In the genomic region with DNA sequence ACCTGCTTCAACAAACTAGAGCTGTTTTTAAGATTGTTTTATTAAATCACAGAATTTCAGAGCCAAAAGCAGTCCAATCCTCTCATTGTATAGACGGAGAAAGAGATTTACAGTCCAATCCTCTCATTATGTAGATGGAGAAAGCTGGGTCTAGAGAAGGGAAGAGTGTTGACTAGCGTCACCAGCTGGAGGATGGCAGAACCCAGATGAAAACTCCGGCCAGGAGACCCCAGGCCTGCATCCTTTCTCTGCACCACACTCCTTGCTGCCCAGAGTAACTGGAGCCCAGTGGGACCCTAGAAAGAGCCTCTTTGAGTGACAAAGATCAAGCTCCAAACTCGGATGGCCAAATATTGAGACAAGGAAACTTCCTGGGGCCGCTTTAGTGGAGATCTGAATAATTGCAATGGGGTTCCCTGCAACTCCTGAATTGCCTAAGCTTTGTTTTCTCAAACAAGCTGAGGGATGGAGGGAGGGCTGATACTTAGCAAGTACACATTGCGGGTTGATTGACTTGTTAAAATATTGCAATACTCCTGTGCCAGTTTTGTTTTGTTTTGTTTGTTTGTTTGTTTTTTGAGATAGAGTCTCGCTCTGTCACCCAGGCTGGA, we compare ENCODE assay signal across 34 cellular contexts. TPM values are rescaled to one million over a fixed set of nuclear protein-coding genes. Genes with fewer than 3 reads are reported as not detected.
"Had no signal": no experiment of that assay in that cellular context is flagged by ENCODE, and none has a peak within 500 bp of the region (broad histone marks: within the 10 kb centered on the region; RNA-seq: fewer than 3 reads in every experiment).

No MANE protein-coding gene starts in this region.

- H3K36me3 Mint-ChIP-seq: activated CD4-positive, alpha-beta memory T cell treated with anti-CD3 and anti-CD28 coated beads for 36 hours; activated CD8-positive, alpha-beta memory T cell treated with anti-CD3 and anti-CD28 coated beads, Interleukin-2, amount 10 ng/mL, durations not matched to agents 7 days and 5 days; activated naive CD4-positive, alpha-beta T cell treated with anti-CD3 and anti-CD28 coated beads, Interleukin-2, amount 50 U/mL, for 24 hours; activated naive CD8-positive, alpha-beta T cell treated with anti-CD3 and anti-CD28 coated beads for 36 hours had no signal

- H3K36me3 ChIP-seq: adrenal gland, colonic mucosa, esophagus muscularis mucosa, gastrocnemius medialis, heart left ventricle had no signal

- H3K9me3 ChIP-seq: adrenal gland, body of pancreas, colonic mucosa, esophagus muscularis mucosa, gastrocnemius medialis, heart left ventricle had no signal

- H3K9me3 Mint-ChIP-seq: activated CD4-positive, alpha-beta memory T cell treated with anti-CD3 and anti-CD28 coated beads for 36 hours; activated CD4-positive, alpha-beta T cell treated with anti-CD3 and anti-CD28 coated beads, Interleukin-2, amount 10 ng/mL, durations not matched to agents 24 days and 14 days; activated naive CD4-positive, alpha-beta T cell treated with anti-CD3 and anti-CD28 coated beads for 36 hours; activated naive CD4-positive, alpha-beta T cell treated with anti-CD3 and anti-CD28 coated beads, Interleukin-2, amount 50 U/mL, for 24 hours; activated naive CD8-positive, alpha-beta T cell treated with anti-CD3 and anti-CD28 coated beads for 36 hours; activated naive CD8-positive, alpha-beta T cell treated with anti-CD3 and anti-CD28 coated beads, Interleukin-2, amount 50 U/mL, for 24 hours; activated T-helper 1 cell treated with anti-CD3 and anti-CD28 coated beads, Interleukin-12 subunit alpha, Interleukin-12 subunit beta, Interleukin-2, Interleukin-4 antibody, amounts not matched to agents 30 ng/mL and 10 ng/mL and 1 ng/mL, durations not matched to agents 14 hours and 24 hours and 36 hours; activated T-helper 2 cell treated with anti-CD3 and anti-CD28 coated beads, Interferon-gamma antibody, Interleukin-2, Interleukin-4, amounts not matched to agents 10 μg/mL and 5 μg/mL and 100 μg/mL, durations not matched to agents 14 hours and 24 hours and 36 hours had no signal

- FAIRE-seq: TTC549 had no signal

- H3K27me3 ChIP-seq: adrenal gland, body of pancreas, colonic mucosa, esophagus muscularis mucosa, gastrocnemius medialis had no signal

- H3K4me1 ChIP-seq: adrenal gland, body of pancreas, colonic mucosa, esophagus muscularis mucosa, foreskin keratinocyte, gastrocnemius medialis, heart left ventricle had no signal

- ATAC-seq: activated CD4-positive, alpha-beta T cell treated with anti-CD3 and anti-CD28 coated beads for 36 hours; activated CD8-positive, alpha-beta memory T cell treated with anti-CD3 and anti-CD28 coated beads, Interleukin-2, amount 10 ng/mL, durations not matched to agents 7 days and 5 days; activated CD8-positive, alpha-beta T cell treated with anti-CD3 and anti-CD28 coated beads, Interleukin-2, amount 10 ng/mL, durations not matched to agents 7 days and 5 days; activated naive CD8-positive, alpha-beta T cell treated with anti-CD3 and anti-CD28 coated beads, Interleukin-2, amount 50 U/mL, for 24 hours; body of pancreas; foreskin keratinocyte; gastrocnemius medialis; heart left ventricle had no signal

- H3K4me3 Mint-ChIP-seq: activated CD4-positive, alpha-beta memory T cell treated with anti-CD3 and anti-CD28 coated beads for 36 hours; activated CD4-positive, alpha-beta T cell treated with anti-CD3 and anti-CD28 coated beads for 36 hours; activated CD4-positive, alpha-beta T cell treated with anti-CD3 and anti-CD28 coated beads, Interleukin-2, amount 10 ng/mL, durations not matched to agents 24 days and 14 days; activated CD8-positive, alpha-beta memory T cell treated with anti-CD3 and anti-CD28 coated beads, Interleukin-2, amount 10 ng/mL, durations not matched to agents 7 days and 5 days; activated CD8-positive, alpha-beta T cell treated with anti-CD3 and anti-CD28 coated beads, Interleukin-2, amount 10 ng/mL, durations not matched to agents 7 days and 5 days; activated naive CD4-positive, alpha-beta T cell treated with anti-CD3 and anti-CD28 coated beads for 36 hours; activated naive CD4-positive, alpha-beta T cell treated with anti-CD3 and anti-CD28 coated beads, Interleukin-2, amount 50 U/mL, for 24 hours; activated naive CD8-positive, alpha-beta T cell treated with anti-CD3 and anti-CD28 coated beads for 36 hours; activated naive CD8-positive, alpha-beta T cell treated with anti-CD3 and anti-CD28 coated beads, Interleukin-2, amount 50 U/mL, for 24 hours; activated T-helper 1 cell treated with anti-CD3 and anti-CD28 coated beads, Interleukin-12 subunit alpha, Interleukin-12 subunit beta, Interleukin-2, Interleukin-4 antibody, amounts not matched to agents 30 ng/mL and 10 ng/mL and 1 ng/mL, durations not matched to agents 14 hours and 24 hours and 36 hours; dendritic cell treated with granulocyte-macrophage colony-stimulating factor and Interleukin-4, amounts not matched to agents 40 ng/mL and 50 ng/mL, for 4 days had no signal

- H3K27me3 Mint-ChIP-seq: activated CD4-positive, alpha-beta memory T cell treated with anti-CD3 and anti-CD28 coated beads for 36 hours; activated CD4-positive, alpha-beta T cell treated with anti-CD3 and anti-CD28 coated beads for 36 hours; activated naive CD4-positive, alpha-beta T cell treated with anti-CD3 and anti-CD28 coated beads, Interleukin-2, amount 50 U/mL, for 24 hours; activated naive CD8-positive, alpha-beta T cell treated with anti-CD3 and anti-CD28 coated beads for 36 hours; activated naive CD8-positive, alpha-beta T cell treated with anti-CD3 and anti-CD28 coated beads, Interleukin-2, amount 50 U/mL, for 24 hours; dendritic cell treated with granulocyte-macrophage colony-stimulating factor and Interleukin-4, amounts not matched to agents 40 ng/mL and 50 ng/mL, for 4 days had no signal

- H3K4me3 ChIP-seq: adrenal gland, body of pancreas, colonic mucosa, dorsolateral prefrontal cortex, esophagus muscularis mucosa, gastrocnemius medialis, heart left ventricle had no signal

- H3K27ac Mint-ChIP-seq: activated CD4-positive, alpha-beta memory T cell treated with anti-CD3 and anti-CD28 coated beads for 36 hours; activated CD4-positive, alpha-beta T cell treated with anti-CD3 and anti-CD28 coated beads for 36 hours; activated CD4-positive, alpha-beta T cell treated with anti-CD3 and anti-CD28 coated beads, Interleukin-2, amount 10 ng/mL, durations not matched to agents 24 days and 14 days; activated CD8-positive, alpha-beta memory T cell treated with anti-CD3 and anti-CD28 coated beads, Interleukin-2, amount 10 ng/mL, durations not matched to agents 7 days and 5 days; activated CD8-positive, alpha-beta T cell treated with anti-CD3 and anti-CD28 coated beads, Interleukin-2, amount 10 ng/mL, durations not matched to agents 7 days and 5 days; activated naive CD4-positive, alpha-beta T cell treated with anti-CD3 and anti-CD28 coated beads for 36 hours; activated naive CD4-positive, alpha-beta T cell treated with anti-CD3 and anti-CD28 coated beads, Interleukin-2, amount 50 U/mL, for 24 hours; activated naive CD8-positive, alpha-beta T cell treated with anti-CD3 and anti-CD28 coated beads for 36 hours; activated naive CD8-positive, alpha-beta T cell treated with anti-CD3 and anti-CD28 coated beads, Interleukin-2, amount 50 U/mL, for 24 hours; activated T-helper 1 cell treated with anti-CD3 and anti-CD28 coated beads, Interleukin-12 subunit alpha, Interleukin-12 subunit beta, Interleukin-2, Interleukin-4 antibody, amounts not matched to agents 30 ng/mL and 10 ng/mL and 1 ng/mL, durations not matched to agents 14 hours and 24 hours and 36 hours; activated T-helper 2 cell treated with anti-CD3 and anti-CD28 coated beads, Interferon-gamma antibody, Interleukin-2, Interleukin-4, amounts not matched to agents 10 μg/mL and 5 μg/mL and 100 μg/mL, durations not matched to agents 14 hours and 24 hours and 36 hours; dendritic cell treated with granulocyte-macrophage colony-stimulating factor and Interleukin-4, amounts not matched to agents 40 ng/mL and 50 ng/mL, for 4 days had no signal

- DNase-seq: activated CD4-positive, alpha-beta memory T cell treated with anti-CD3 and anti-CD28 coated beads for 36 hours; activated CD4-positive, alpha-beta T cell treated with anti-CD3 and anti-CD28 coated beads for 36 hours; activated CD4-positive, alpha-beta T cell treated with anti-CD3 and anti-CD28 coated beads, Interleukin-2, amount 10 ng/mL, durations not matched to agents 24 days and 14 days; activated CD4-positive, CD25-positive, alpha-beta regulatory T cell; activated CD4-positive, CD25-positive, alpha-beta regulatory T cell treated with anti-CD3 and anti-CD28 coated beads, Interleukin-2, amount 50 U/mL, for 72 hours; activated CD8-positive, alpha-beta memory T cell treated with anti-CD3 and anti-CD28 coated beads, Interleukin-2, amount 10 ng/mL, durations not matched to agents 7 days and 5 days; activated CD8-positive, alpha-beta memory T cell treated with anti-CD3 and anti-CD28 coated beads, Interleukin-2, amount 50 U/mL, for 4 hours; activated CD8-positive, alpha-beta T cell treated with anti-CD3 and anti-CD28 coated beads, Interleukin-2, amount 10 ng/mL, durations not matched to agents 7 days and 5 days; activated effector memory CD4-positive, alpha-beta T cell treated with anti-CD3 and anti-CD28 coated beads, Interleukin-2, amount 50 U/mL, for 16 hours; activated naive CD4-positive, alpha-beta T cell treated with anti-CD3 and anti-CD28 coated beads for 36 hours; activated naive CD8-positive, alpha-beta T cell treated with anti-CD3 and anti-CD28 coated beads for 36 hours; activated naive CD8-positive, alpha-beta T cell treated with anti-CD3 and anti-CD28 coated beads, Interleukin-2, amount 50 U/mL, for 24 hours; activated T-cell treated with anti-CD3 and anti-CD28 coated beads, Interleukin-2, amount 50 U/mL, for 1 hour; activated T-cell treated with anti-CD3 and anti-CD28 coated beads, Interleukin-2, amount 50 U/mL, for 48 hours; adrenal gland; amygdala; aorta; body of pancreas; colonic mucosa; dorsolateral prefrontal cortex; effector memory CD4-positive, alpha-beta T cell; erythroblast; foreskin keratinocyte; gastrocnemius medialis; glutamatergic neuron; heart left ventricle; T-helper 2 cell had no signal

- H3K27ac ChIP-seq: adrenal gland, body of pancreas, colonic mucosa, dorsolateral prefrontal cortex, esophagus muscularis mucosa, foreskin keratinocyte, gastrocnemius medialis, heart left ventricle, VCaP had no signal

- H3K4me1 Mint-ChIP-seq: activated CD4-positive, alpha-beta T cell treated with anti-CD3 and anti-CD28 coated beads for 36 hours; activated CD4-positive, alpha-beta T cell treated with anti-CD3 and anti-CD28 coated beads, Interleukin-2, amount 10 ng/mL, durations not matched to agents 24 days and 14 days; activated CD8-positive, alpha-beta memory T cell treated with anti-CD3 and anti-CD28 coated beads, Interleukin-2, amount 10 ng/mL, durations not matched to agents 7 days and 5 days; activated naive CD4-positive, alpha-beta T cell treated with anti-CD3 and anti-CD28 coated beads, Interleukin-2, amount 50 U/mL, for 24 hours; activated naive CD8-positive, alpha-beta T cell treated with anti-CD3 and anti-CD28 coated beads for 36 hours; activated naive CD8-positive, alpha-beta T cell treated with anti-CD3 and anti-CD28 coated beads, Interleukin-2, amount 50 U/mL, for 24 hours had no signal

RNA-seq across cellular contexts. Expression of a gene that starts 13.2 kb away (rescaled TPM):
- total RNA-seq: activated CD4-positive, alpha-beta T cell treated with anti-CD3 and anti-CD28 coated beads, Interleukin-2, amount 10 ng/mL, durations not matched to agents 24 days and 14 days; activated CD8-positive, alpha-beta T cell treated with anti-CD3 and anti-CD28 coated beads, Interleukin-2, amount 10 ng/mL, durations not matched to agents 7 days and 5 days; activated T-helper 1 cell treated with anti-CD3 and anti-CD28 coated beads, Interleukin-12 subunit alpha, Interleukin-12 subunit beta, Interleukin-2, Interleukin-4 antibody, amounts not matched to agents 30 ng/mL and 10 ng/mL and 1 ng/mL, durations not matched to agents 14 hours and 24 hours and 36 hours; aorta; body of pancreas; colonic mucosa; foreskin keratinocyte; gastrocnemius medialis had no signal
- polyA plus RNA-seq: aorta, foreskin keratinocyte had no signal
